1 cellular context compared by ENCODE assay signal in genomic region chr12:57235012-57235727, GRCh38.
A peak's percentile ranks its signal among the peaks of the same experiment; 100 is the strongest.
TF ChIP-seq lines count a peak whose summit lies in the region.

No MANE protein-coding gene starts in this region.

TF ChIP-seq in HEK293, 187 proteins besides CTCF, POLR2A, EP300 and RAD21 (continued from another document and continues in another):
- TF ChIP-seq HIC1 (tag by site-specific recombination; IDR thresholded peaks at IDR 0.05) (peak; percentile 70), ZNF341 (tag by site-specific recombination; IDR thresholded peaks at IDR 0.05; ENCODE audit: low read depth) (peak; percentile 87), ZBTB10 (tag by site-specific recombination; IDR thresholded peaks at IDR 0.05) (no peak), MZF1 (tag by site-specific recombination; IDR thresholded peaks at IDR 0.05; ENCODE audit: borderline replicate concordance) (no peak), ZNF514 (tag by site-specific recombination; IDR thresholded peaks at IDR 0.05) (no peak), ZNF16 (tag by site-specific recombination; IDR thresholded peaks at IDR 0.05; ENCODE audit: low read depth) (peak; percentile 92), SP3 (tag by site-specific recombination; IDR thresholded peaks at IDR 0.05) (peak; percentile 65), ZNF776 (tag by site-specific recombination; IDR thresholded peaks at IDR 0.05; ENCODE audit: borderline replicate concordance) (no peak), ZNF600 (tag by site-specific recombination; IDR thresholded peaks at IDR 0.05) (peak; percentile 86), ZNF221 (tag by site-specific recombination; IDR thresholded peaks at IDR 0.05; ENCODE audit: borderline replicate concordance) (no peak), GLIS2 (tag by site-specific recombination; IDR thresholded peaks at IDR 0.05) (peak; percentile 68), ZNF2 (tag by site-specific recombination; IDR thresholded peaks at IDR 0.05) (peak; percentile 41; the same call in 1 of the 2 replicates), KLF9 (tag by site-specific recombination; IDR thresholded peaks at IDR 0.05; ENCODE audit: low read depth) (peak; percentile 46; the same call in 1 of the 2 replicates), SP7 (tag by site-specific recombination; IDR thresholded peaks at IDR 0.05) (peak; percentile 92), WT1 (tag by site-specific recombination; IDR thresholded peaks at IDR 0.05) (peak; percentile 87), MYNN (tag by site-specific recombination; IDR thresholded peaks at IDR 0.05; ENCODE audit: borderline replicate concordance) (no peak), ZNF324 (tag by site-specific recombination; IDR thresholded peaks at IDR 0.05) (0 out of 2 replicates have a peak, but pooled peaks have one; percentile 61), TCF7L2 (IDR thresholded peaks at IDR 0.05; ENCODE audit: borderline replicate concordance, low read depth, low read length) (no peak), ZBTB17 (tag by site-specific recombination; IDR thresholded peaks at IDR 0.05) (peak; percentile 78), TRIM28 (IDR thresholded peaks at IDR 0.05; ENCODE audit: borderline replicate concordance, low read length) (no peak), ZBTB21 (tag by site-specific recombination; IDR thresholded peaks at IDR 0.05) (no peak), KLF1 (tag by site-specific recombination; IDR thresholded peaks at IDR 0.05) (peak; percentile 98), GLIS1 (tag by site-specific recombination; IDR thresholded peaks at IDR 0.05) (peak; percentile 76), IKZF3 (tag by site-specific recombination; IDR thresholded peaks at IDR 0.05) (peak; percentile 84), ZNF501 (tag by site-specific recombination; IDR thresholded peaks at IDR 0.05) (0 out of 2 replicates have a peak, but pooled peaks have one; percentile 30), ZBTB26 (tag by site-specific recombination; optimal IDR thresholded peaks at IDR 0.05) (peak; percentile 26), KLF10 (tag by site-specific recombination; IDR thresholded peaks at IDR 0.05) (peak; percentile 73), ZNF394 (tag by site-specific recombination; IDR thresholded peaks at IDR 0.05; ENCODE audit: borderline replicate concordance) (no peak), ZNF423 (tag by site-specific recombination; IDR thresholded peaks at IDR 0.05) (peak; percentile 65), OSR2 (tag by site-specific recombination; IDR thresholded peaks at IDR 0.05) (peak; percentile 55; the same call in 1 of the 2 replicates), ZEB2 (tag by site-specific recombination; IDR thresholded peaks at IDR 0.05) (peak; percentile 64), ZNF23 (tag by site-specific recombination; IDR thresholded peaks at IDR 0.05; ENCODE audit: borderline replicate concordance) (no peak), RBAK (tag by site-specific recombination; IDR thresholded peaks at IDR 0.05) (no peak), KLF17 (tag by site-specific recombination; IDR thresholded peaks at IDR 0.05) (peak; percentile 95), ZNF670 (tag by site-specific recombination; IDR thresholded peaks at IDR 0.05; ENCODE audit: low read depth) (no peak), KLF16 (tag by site-specific recombination; IDR thresholded peaks at IDR 0.05) (peak; percentile 79; the same call in 1 of the 2 replicates), SP2 (tag by site-specific recombination; IDR thresholded peaks at IDR 0.05) (peak; percentile 77), ZNF335 (tag by site-specific recombination; conservative IDR thresholded peaks at IDR 0.05) (0 out of 2 replicates have a peak, but pooled peaks have one; percentile 28), ZBTB20 (tag by site-specific recombination; IDR thresholded peaks at IDR 0.05) (peak; percentile 73), ZFP69B (tag by site-specific recombination; IDR thresholded peaks at IDR 0.05) (peak; percentile 89), ZNF513 (tag by site-specific recombination; IDR thresholded peaks at IDR 0.05) (0 out of 2 replicates have a peak, but pooled peaks have one; percentile 28), ZBTB8A (tag by site-specific recombination; IDR thresholded peaks at IDR 0.05) (peak; percentile 94), SCRT2 (tag by site-specific recombination; IDR thresholded peaks at IDR 0.05) (peak; percentile 91), ZNF366 (tag by site-specific recombination; conservative IDR thresholded peaks at IDR 0.05) (peak; percentile 54; the same call in 1 of the 2 replicates), ZNF571 (tag by site-specific recombination; IDR thresholded peaks at IDR 0.05) (no peak), ZIC2 (tag by site-specific recombination; IDR thresholded peaks at IDR 0.05) (peak; percentile 97), ZBTB11 (tag by site-specific recombination; conservative IDR thresholded peaks at IDR 0.05; ENCODE audit: low read depth) (peak; percentile 55)
- TF ChIP-seq, protein P1, sequence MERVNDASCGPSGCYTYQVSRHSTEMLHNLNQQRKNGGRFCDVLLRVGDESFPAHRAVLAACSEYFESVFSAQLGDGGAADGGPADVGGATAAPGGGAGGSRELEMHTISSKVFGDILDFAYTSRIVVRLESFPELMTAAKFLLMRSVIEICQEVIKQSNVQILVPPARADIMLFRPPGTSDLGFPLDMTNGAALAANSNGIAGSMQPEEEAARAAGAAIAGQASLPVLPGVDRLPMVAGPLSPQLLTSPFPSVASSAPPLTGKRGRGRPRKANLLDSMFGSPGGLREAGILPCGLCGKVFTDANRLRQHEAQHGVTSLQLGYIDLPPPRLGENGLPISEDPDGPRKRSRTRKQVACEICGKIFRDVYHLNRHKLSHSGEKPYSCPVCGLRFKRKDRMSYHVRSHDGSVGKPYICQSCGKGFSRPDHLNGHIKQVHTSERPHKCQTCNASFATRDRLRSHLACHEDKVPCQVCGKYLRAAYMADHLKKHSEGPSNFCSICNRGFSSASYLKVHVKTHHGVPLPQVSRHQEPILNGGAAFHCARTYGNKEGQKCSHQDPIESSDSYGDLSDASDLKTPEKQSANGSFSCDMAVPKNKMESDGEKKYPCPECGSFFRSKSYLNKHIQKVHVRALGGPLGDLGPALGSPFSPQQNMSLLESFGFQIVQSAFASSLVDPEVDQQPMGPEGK (tag by site-specific recombination; IDR thresholded peaks at IDR 0.05), result peak; percentile 88
- TF ChIP-seq, protein P2, sequence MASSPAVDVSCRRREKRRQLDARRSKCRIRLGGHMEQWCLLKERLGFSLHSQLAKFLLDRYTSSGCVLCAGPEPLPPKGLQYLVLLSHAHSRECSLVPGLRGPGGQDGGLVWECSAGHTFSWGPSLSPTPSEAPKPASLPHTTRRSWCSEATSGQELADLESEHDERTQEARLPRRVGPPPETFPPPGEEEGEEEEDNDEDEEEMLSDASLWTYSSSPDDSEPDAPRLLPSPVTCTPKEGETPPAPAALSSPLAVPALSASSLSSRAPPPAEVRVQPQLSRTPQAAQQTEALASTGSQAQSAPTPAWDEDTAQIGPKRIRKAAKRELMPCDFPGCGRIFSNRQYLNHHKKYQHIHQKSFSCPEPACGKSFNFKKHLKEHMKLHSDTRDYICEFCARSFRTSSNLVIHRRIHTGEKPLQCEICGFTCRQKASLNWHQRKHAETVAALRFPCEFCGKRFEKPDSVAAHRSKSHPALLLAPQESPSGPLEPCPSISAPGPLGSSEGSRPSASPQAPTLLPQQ (tag by site-specific recombination; IDR thresholded peaks at IDR 0.05), result peak; percentile 92
- TF ChIP-seq, protein P3, sequence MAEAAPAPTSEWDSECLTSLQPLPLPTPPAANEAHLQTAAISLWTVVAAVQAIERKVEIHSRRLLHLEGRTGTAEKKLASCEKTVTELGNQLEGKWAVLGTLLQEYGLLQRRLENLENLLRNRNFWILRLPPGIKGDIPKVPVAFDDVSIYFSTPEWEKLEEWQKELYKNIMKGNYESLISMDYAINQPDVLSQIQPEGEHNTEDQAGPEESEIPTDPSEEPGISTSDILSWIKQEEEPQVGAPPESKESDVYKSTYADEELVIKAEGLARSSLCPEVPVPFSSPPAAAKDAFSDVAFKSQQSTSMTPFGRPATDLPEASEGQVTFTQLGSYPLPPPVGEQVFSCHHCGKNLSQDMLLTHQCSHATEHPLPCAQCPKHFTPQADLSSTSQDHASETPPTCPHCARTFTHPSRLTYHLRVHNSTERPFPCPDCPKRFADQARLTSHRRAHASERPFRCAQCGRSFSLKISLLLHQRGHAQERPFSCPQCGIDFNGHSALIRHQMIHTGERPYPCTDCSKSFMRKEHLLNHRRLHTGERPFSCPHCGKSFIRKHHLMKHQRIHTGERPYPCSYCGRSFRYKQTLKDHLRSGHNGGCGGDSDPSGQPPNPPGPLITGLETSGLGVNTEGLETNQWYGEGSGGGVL (tag by site-specific recombination; IDR thresholded peaks at IDR 0.05), result peak; percentile 82
